In genomic region chr4:13953083-13953482, GRCh38 we compare ENCODE assay signal across 17 cellular contexts.
"Had no signal": no experiment of that assay in that cellular context is flagged by ENCODE, and none has a peak within 500 bp of the region (broad histone marks: within the 10 kb centered on the region; RNA-seq: fewer than 3 reads in every experiment).

No MANE protein-coding gene starts in this region.

- H3K9me3 ChIP-seq: breast epithelium, neutrophil, right atrium auricular region, transverse colon had no signal

- ATAC-seq: activated CD8-positive, alpha-beta memory T cell treated with anti-CD3 and anti-CD28 coated beads, Interleukin-2, amount 10 ng/mL, durations not matched to agents 7 days and 5 days had no signal

- H3K27ac ChIP-seq: breast epithelium, hepatocyte, neutrophil, right atrium auricular region, skin epidermis, transverse colon had no signal

- H3K27me3 Mint-ChIP-seq: activated CD8-positive, alpha-beta memory T cell treated with anti-CD3 and anti-CD28 coated beads, Interleukin-2, amount 10 ng/mL, durations not matched to agents 7 days and 5 days; activated T-cell treated with anti-CD3 and anti-CD28 coated beads, Interleukin-2, amount 50 U/mL, for 24 hours had no signal

- H3K4me3 Mint-ChIP-seq: activated CD8-positive, alpha-beta memory T cell treated with anti-CD3 and anti-CD28 coated beads, Interleukin-2, amount 10 ng/mL, durations not matched to agents 7 days and 5 days; activated naive CD8-positive, alpha-beta T cell treated with anti-CD3 and anti-CD28 coated beads for 36 hours; activated T-cell treated with anti-CD3 and anti-CD28 coated beads, Interleukin-2, amount 50 U/mL, for 24 hours; T-helper 2 cell treated with Interferon-gamma antibody and Interleukin-4, amounts not matched to agents 5 μg/mL and 100 μg/mL, for 36 hours had no signal

- H3K36me3 ChIP-seq: breast epithelium, neutrophil, right atrium auricular region, transverse colon had no signal

- H3K27me3 ChIP-seq: breast epithelium, hepatocyte, neutrophil, right atrium auricular region, transverse colon had no signal

- H3K4me1 ChIP-seq: breast epithelium, right atrium auricular region, transverse colon had no signal

- H3K4me1 Mint-ChIP-seq: activated CD8-positive, alpha-beta memory T cell treated with anti-CD3 and anti-CD28 coated beads, Interleukin-2, amount 10 ng/mL, durations not matched to agents 7 days and 5 days; activated naive CD8-positive, alpha-beta T cell treated with anti-CD3 and anti-CD28 coated beads for 36 hours had no signal

- H3K9me3 Mint-ChIP-seq: activated naive CD8-positive, alpha-beta T cell treated with anti-CD3 and anti-CD28 coated beads for 36 hours; activated T-cell treated with anti-CD3 and anti-CD28 coated beads, Interleukin-2, amount 50 U/mL, for 24 hours; T-helper 2 cell treated with Interferon-gamma antibody and Interleukin-4, amounts not matched to agents 5 μg/mL and 100 μg/mL, for 36 hours had no signal

- H3K27ac Mint-ChIP-seq: activated CD8-positive, alpha-beta memory T cell treated with anti-CD3 and anti-CD28 coated beads, Interleukin-2, amount 10 ng/mL, durations not matched to agents 7 days and 5 days; activated naive CD8-positive, alpha-beta T cell treated with anti-CD3 and anti-CD28 coated beads for 36 hours; activated T-cell treated with anti-CD3 and anti-CD28 coated beads, Interleukin-2, amount 50 U/mL, for 24 hours; T-helper 2 cell treated with Interferon-gamma antibody and Interleukin-4, amounts not matched to agents 5 μg/mL and 100 μg/mL, for 36 hours had no signal

- DNase-seq: activated CD4-positive, alpha-beta T cell treated with anti-CD3 and anti-CD28 coated beads for 1 hour; activated CD4-positive, alpha-beta T cell treated with anti-CD3 and anti-CD28 coated beads, Interleukin-2, amount 50 U/mL, for 48 hours; activated CD8-positive, alpha-beta memory T cell treated with anti-CD3 and anti-CD28 coated beads, Interleukin-2, amount 10 ng/mL, durations not matched to agents 7 days and 5 days; activated gamma-delta T cell; activated naive CD8-positive, alpha-beta T cell treated with anti-CD3 and anti-CD28 coated beads for 36 hours; activated T-cell treated with anti-CD3 and anti-CD28 coated beads, Interleukin-2, amount 50 U/mL, for 24 hours; effector CD4-positive, alpha-beta T cell; kidney glomerular epithelial cell; midbrain; posterior cingulate gyrus; transverse colon had no signal

- H3K4me3 ChIP-seq: breast epithelium, hepatocyte, right atrium auricular region, skin epidermis, transverse colon had no signal
